Comparison of ENCODE assay signal across 26 cellular contexts in the genomic region with DNA sequence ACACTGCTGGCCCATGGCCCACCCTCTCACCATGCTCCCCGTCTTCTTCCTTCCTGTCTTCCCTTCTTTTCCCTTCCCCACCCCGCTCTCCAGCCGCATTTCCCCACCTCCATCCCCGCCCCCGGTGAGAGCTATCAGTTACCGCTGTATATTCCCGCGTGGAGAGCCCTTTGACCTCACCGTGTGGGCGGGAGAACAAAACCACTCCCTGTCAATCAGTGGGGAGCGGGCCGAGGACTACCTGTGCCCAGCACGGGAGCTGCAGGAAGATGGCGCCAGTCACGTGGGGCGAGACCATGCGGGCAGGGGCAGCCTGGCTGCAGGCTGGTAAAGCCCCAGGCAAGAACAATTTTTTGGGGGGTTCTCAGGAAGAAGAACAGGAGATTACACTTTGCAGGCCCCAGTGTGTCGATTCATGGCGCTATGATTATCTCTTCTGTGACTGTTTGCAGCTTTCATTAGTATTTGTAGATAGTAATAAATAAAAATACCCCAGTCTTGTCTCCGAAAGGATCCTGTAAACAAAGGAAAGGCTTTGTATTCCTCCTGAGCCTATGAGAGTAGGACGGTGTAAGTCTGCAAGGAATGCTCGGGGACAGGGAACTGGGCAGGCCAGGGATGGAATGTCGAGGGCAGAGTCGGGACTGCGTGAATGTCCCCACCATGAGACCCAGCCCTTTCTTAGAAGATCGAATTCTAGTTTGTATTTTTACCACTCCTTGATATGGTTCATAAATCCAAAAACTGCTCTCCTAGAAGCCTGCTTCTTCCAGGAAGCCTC. TPM values are rescaled to one million over a fixed set of nuclear protein-coding genes. Genes with fewer than 3 reads are reported as not detected.
DNase-seq lines count a peak whose midpoint lies in the region; ATAC-seq, FAIRE-seq and TF ChIP-seq lines count a peak whose summit lies in the region.
"Had no signal": no experiment of that assay in that cellular context is flagged by ENCODE, and none has a peak within 500 bp of the region (broad histone marks: within the 10 kb centered on the region; RNA-seq: fewer than 3 reads in every experiment).

No MANE protein-coding gene starts in this region.

- H3T11ph ChIP-seq in H9 (ENCODE audit: low read length), result no peak overlapping the region

- TF ChIP-seq POLR2A in H1 (IDR thresholded peaks at IDR 0.05; ENCODE audit: control extremely low read depth in 1 of 2, low read depth in 2 of 2, low read length in 2 of 2), result no peak

- H3K4me3 ChIP-seq in DOHH2 (ENCODE audit: low read length), result no peak overlapping the region
- no peak overlapping the region for H3K4me3 ChIP-seq in H1 (ENCODE audit: extremely low read depth in 1 of 4, insufficient read depth in 2 of 4, low read depth in 3 of 4, low read length in 4 of 4)
- H3K4me3 ChIP-seq in neural progenitor cell, result no peak overlapping the region
- H3K4me3 ChIP-seq: GM12878 had no signal

- no peaks in the 10 kb centered on the region for H3K9me3 ChIP-seq in DOHH2 (ENCODE audit: control insufficient read depth, insufficient read depth, low read length)
- H3K9me3 ChIP-seq in H9 (ENCODE audit: control insufficient read depth, low read depth, low read length), result no peaks in the 10 kb centered on the region
- H3K9me3 ChIP-seq in H1 (ENCODE audit: insufficient read depth in 2 of 2, low read depth in 1 of 2, low read length in 1 of 2), result no peaks in the 10 kb centered on the region
- H3K9me3 ChIP-seq in neural progenitor cell (ENCODE audit: low read depth), result no peaks in the 10 kb centered on the region
- H3K9me3 ChIP-seq: BE2C had no signal

- H3K27me3 Mint-ChIP-seq in H9 (ENCODE audit: low read depth) (peaks cover 54% of the 10 kb centered on the region), neural progenitor cell (ENCODE audit: insufficient read depth, low read depth) (peaks cover 2% of the 10 kb centered on the region)
- H3K27me3 Mint-ChIP-seq: CD4-positive, CD25-positive, alpha-beta regulatory T cell had no signal

- H2AFZ ChIP-seq in H9 (ENCODE audit: low read length) (no peak overlapping the region), H1 (ENCODE audit: low read length) (peak overlapping the region; percentile 26; the same call in 1 of the 2 replicates), neural progenitor cell (replicated peaks) (peak overlapping the region; percentile 82)

- TF ChIP-seq EP300 in H1 (IDR thresholded peaks at IDR 0.05; ENCODE audit: borderline replicate concordance in 1 of 2, low read depth in 2 of 2, low read length in 2 of 2), result no peak

- peak; percentile 23 to 28 for TF ChIP-seq RAD21 in H1 (IDR thresholded peaks at IDR 0.05 in 1 of 2, conservative IDR thresholded peaks at IDR 0.05 in 1 of 2; ENCODE audit: low read depth in 2 of 2, low read length in 2 of 2)

- H3K23ac ChIP-seq in H9 (ENCODE audit: insufficient read length, low read depth, low read length) (no peak overlapping the region), H1 (ENCODE audit: insufficient read length) (no peak overlapping the region)

- no peak overlapping the region for H3K14ac ChIP-seq in H9 (ENCODE audit: insufficient read depth, low read length)
- H3K14ac ChIP-seq in H1 (ENCODE audit: insufficient read length), result no peak overlapping the region

- H3K9me2 ChIP-seq in DOHH2 (replicated peaks; ENCODE audit: control insufficient read depth, low read length), result no peaks in the 10 kb centered on the region

- H3K79me2 ChIP-seq in DOHH2 (ENCODE audit: control insufficient read depth, low read length) (no peaks in the 10 kb centered on the region), H9 (ENCODE audit: insufficient read depth, low read length) (no peaks in the 10 kb centered on the region), H1 (ENCODE audit: control insufficient read depth in 1 of 2, insufficient read depth in 2 of 2, low read length in 2 of 2) (no peaks in the 10 kb centered on the region), neural progenitor cell (ENCODE audit: low read depth) (no peaks in the 10 kb centered on the region)

- no peak overlapping the region for H3K4ac ChIP-seq in H9 (ENCODE audit: low read depth, low read length)
- H3K4ac ChIP-seq in H1 (replicated peaks; ENCODE audit: insufficient read length, low read depth, low read length), result no peak overlapping the region

- H3K36me3 Mint-ChIP-seq in H9 (ENCODE audit: insufficient read depth in 1 of 3, low read depth in 3 of 3) (no peaks in the 10 kb centered on the region), neural progenitor cell (no peaks in the 10 kb centered on the region)
- H3K36me3 Mint-ChIP-seq: CD4-positive, CD25-positive, alpha-beta regulatory T cell; IgD-negative memory B cell had no signal

- H3K4me1 ChIP-seq in DOHH2 (ENCODE audit: control insufficient read depth, low read length) (peaks cover 8% of the 10 kb centered on the region), H9 (ENCODE audit: insufficient read depth, low read length) (no peaks in the 10 kb centered on the region), H1 (replicated peaks in 1 of 4; ENCODE audit: control insufficient read depth in 3 of 4, insufficient read depth in 4 of 4, low read length in 3 of 4) (peaks cover 0 to 3% (median 0%) of the 10 kb centered on the region in 4 experiments; a peak in 1 of 7 replicates), neural progenitor cell (no peaks in the 10 kb centered on the region)
- H3K4me1 ChIP-seq: BE2C had no signal

- H3K79me1 ChIP-seq in H9 (ENCODE audit: insufficient read depth, low read depth, low read length, poor library complexity, severe bottlenecking) (no peaks in the 10 kb centered on the region), H1 (ENCODE audit: low read depth, low read length) (no peaks in the 10 kb centered on the region)

- H2AK5ac ChIP-seq in H9 (ENCODE audit: insufficient read length, low read length), result no peak overlapping the region
- H2AK5ac ChIP-seq in H1 (ENCODE audit: low read depth, low read length), result no peak overlapping the region

- H3K23me2 ChIP-seq in H9 (ENCODE audit: insufficient read length, low read depth, low read length, poor library complexity, severe bottlenecking) (peaks cover 4% of the 10 kb centered on the region), H1 (ENCODE audit: low read depth, low read length) (no peaks in the 10 kb centered on the region)

- no peak for ATAC-seq in GM21786 (IDR thresholded peaks at IDR 0.05; ENCODE audit: unreplicated experiment)
- ATAC-seq: GM12878 had no signal

- H4K5ac ChIP-seq in H9 (ENCODE audit: insufficient read length, low read depth, low read length) (no peak overlapping the region), H1 (ENCODE audit: insufficient read length, low read depth, low read length) (no peak overlapping the region)

- FAIRE-seq in H1 (lab: Jason Lieb, UNC) (no peak), frontal cortex (lab: Jason Lieb, UNC) (no peak)
- FAIRE-seq: A204.1, GM12878, GM19239, HTR-8/SVneo had no signal

- no peak overlapping the region for H2BK15ac ChIP-seq in H9 (ENCODE audit: low read depth, low read length)
- no peak overlapping the region for H2BK15ac ChIP-seq in H1 (ENCODE audit: low read length)

- H2BK5ac ChIP-seq in H9 (ENCODE audit: insufficient read length, low read length), result no peak overlapping the region
- no peak overlapping the region for H2BK5ac ChIP-seq in H1 (ENCODE audit: low read depth, low read length)

- no peak overlapping the region; a peak in 1 of 7 replicates for H3K27ac Mint-ChIP-seq in H9
- H3K27ac Mint-ChIP-seq in neural progenitor cell, result no peak overlapping the region
- H3K27ac Mint-ChIP-seq: CD4-positive, CD25-positive, alpha-beta regulatory T cell; IgD-negative memory B cell had no signal

- H3K9me3 Mint-ChIP-seq in H9 (no peaks in the 10 kb centered on the region), neural progenitor cell (no peaks in the 10 kb centered on the region)

- H3K4me2 ChIP-seq in DOHH2 (ENCODE audit: low read length) (no peak overlapping the region), H9 (ENCODE audit: insufficient read depth, insufficient read length, low read length) (no peak overlapping the region), H1 (ENCODE audit: insufficient read depth in 1 of 2, low read depth in 2 of 2, low read length in 2 of 2) (no peak overlapping the region; a peak in 1 of 4 replicates), neural progenitor cell (no peak overlapping the region)

- no peaks in the 10 kb centered on the region for H3K36me3 ChIP-seq in DOHH2 (ENCODE audit: control insufficient read depth, low read length)
- H3K36me3 ChIP-seq in H1 (ENCODE audit: control insufficient read depth in 2 of 4, insufficient read depth in 4 of 4, low read length in 3 of 4), result no peaks in the 10 kb centered on the region
- H3K36me3 ChIP-seq in neural progenitor cell, result no peaks in the 10 kb centered on the region
- H3K36me3 ChIP-seq: BE2C had no signal

- H4K91ac ChIP-seq in H9 (ENCODE audit: insufficient read length, low read depth, low read length), result no peak overlapping the region
- no peak overlapping the region for H4K91ac ChIP-seq in H1 (replicated peaks; ENCODE audit: insufficient read length, low read length)

- H2BK12ac ChIP-seq in H9 (ENCODE audit: insufficient read length, low read depth, low read length) (no peak overlapping the region), H1 (ENCODE audit: low read depth, low read length) (no peak overlapping the region)

- H3K9ac ChIP-seq in H9 (ENCODE audit: extremely low read depth, insufficient read length, low read length), result no peak overlapping the region
- no peak overlapping the region for H3K9ac ChIP-seq in H1 (replicated peaks in 1 of 4; ENCODE audit: extremely low read depth in 1 of 4, low read depth in 3 of 4, low read length in 3 of 4)
- no peak overlapping the region for H3K9ac ChIP-seq in neural progenitor cell

- H2BK120ac ChIP-seq in H9 (ENCODE audit: low read depth, low read length, poor library complexity, severe bottlenecking) (no peak overlapping the region), H1 (replicated peaks; ENCODE audit: low read depth, low read length) (no peak overlapping the region)

- CTCF ChIA-PET in H1 (lab: Charles Lee; ENCODE audit: partially characterized antibody), result no interaction called here

- H3K4me3 Mint-ChIP-seq in H9, result no peak overlapping the region
- no peak overlapping the region for H3K4me3 Mint-ChIP-seq in neural progenitor cell
- H3K4me3 Mint-ChIP-seq: CD4-positive, CD25-positive, alpha-beta regulatory T cell; IgD-negative memory B cell had no signal

- H3K18ac ChIP-seq in H9 (ENCODE audit: insufficient read length, low read depth, low read length) (peak overlapping the region; percentile 64), H1 (ENCODE audit: extremely low read depth, low read length) (no peak overlapping the region)

- H2BK20ac ChIP-seq in H9 (ENCODE audit: low read depth, low read length, poor library complexity, severe bottlenecking) (no peak overlapping the region), H1 (ENCODE audit: low read length) (no peak overlapping the region)

- H3K27ac ChIP-seq in DOHH2 (ENCODE audit: low read depth, low read length) (no peak overlapping the region), H9 (ENCODE audit: insufficient read length, low read depth, low read length) (no peak overlapping the region), H1 (ENCODE audit: low read depth, low read length) (no peak overlapping the region), neural progenitor cell (no peak overlapping the region)

- DNase-seq in H9 (peak; percentile 65), H1 (ENCODE audit: low read depth in 1 of 2, low spot score in 2 of 2) (peak in 1 of 2 experiments; percentile 58), neural progenitor cell (ENCODE audit: low spot score) (no peak), DMS153 (lab: John Stamatoyannopoulos, UW) (no peak), frontal cortex (ENCODE audit: low spot score in 2 of 2) (no peak)
- DNase-seq: BE2C; CD4-positive, CD25-positive, alpha-beta regulatory T cell; COR-L47; DMS 273 treated with DMSO at 0.1 percent for 48 hours; MM.1S; NCI-H1092 treated with DMSO at 0.1 percent for 48 hours; NCI-H2081; NCI-H2171 treated with DMSO at 0.1 percent for 48 hours; NCI-H446; NCI-H526 treated with DMSO at 0.1 percent for 48 hours; OCI-M1; Right ventricle myocardium superior had no signal

- no peak overlapping the region for H4K8ac ChIP-seq in H9 (replicated peaks; ENCODE audit: insufficient read length, low read depth, low read length)
- peak overlapping the region; percentile 62; the same call in 1 of the 2 replicates for H4K8ac ChIP-seq in H1 (ENCODE audit: extremely low read depth, insufficient read depth, low read length)

- no peak overlapping the region for H3K56ac ChIP-seq in H9 (ENCODE audit: insufficient read length, low read depth, low read length)
- no peak overlapping the region for H3K56ac ChIP-seq in H1 (replicated peaks; ENCODE audit: insufficient read length, low read depth, low read length)

- no peaks in the 10 kb centered on the region for H3K27me3 ChIP-seq in DOHH2 (ENCODE audit: control insufficient read depth, low read length)
- no peaks in the 10 kb centered on the region for H3K27me3 ChIP-seq in H9 (ENCODE audit: insufficient read depth, low read length)
- H3K27me3 ChIP-seq in H1 (replicated peaks in 1 of 4; ENCODE audit: control insufficient read depth in 3 of 4, extremely low read depth in 1 of 4, insufficient read depth in 3 of 4, low read length in 3 of 4), result peaks cover 0 to 2% (median 0%) of the 10 kb centered on the region in 4 experiments; a peak in 1 of 7 replicates
- peaks cover 3% of the 10 kb centered on the region for H3K27me3 ChIP-seq in neural progenitor cell
- H3K27me3 ChIP-seq: BE2C had no signal

- TF ChIP-seq CTCF in DOHH2 (IDR thresholded peaks at IDR 0.05; ENCODE audit: low read depth, low read length, poor library complexity, severe bottlenecking), result peak; percentile 15
- TF ChIP-seq CTCF in H9 (conservative IDR thresholded peaks at IDR 0.05), result peak; percentile 20; the same call in 2 of the 3 replicates
- TF ChIP-seq CTCF in H1 (IDR thresholded peaks at IDR 0.05; ENCODE audit: control extremely low read depth in 1 of 3, insufficient read depth in 1 of 3, low read depth in 1 of 3, low read length in 3 of 3), result peak in 2 of 3 experiments; percentile 21 to 45; a peak in 2 of 4 replicates
- TF ChIP-seq CTCF in neural progenitor cell (IDR thresholded peaks at IDR 0.05), result no peak

- H4K20me1 ChIP-seq in DOHH2 (ENCODE audit: control insufficient read depth, insufficient read depth, low read depth, low read length), result no peaks in the 10 kb centered on the region
- no peaks in the 10 kb centered on the region for H4K20me1 ChIP-seq in H9 (ENCODE audit: control insufficient read depth, insufficient read depth, insufficient read length)
- H4K20me1 ChIP-seq in H1 (replicated peaks in 1 of 2; ENCODE audit: control insufficient read depth in 1 of 2, insufficient read depth in 2 of 2, low read length in 2 of 2), result no peaks in the 10 kb centered on the region
- H4K20me1 ChIP-seq in neural progenitor cell (ENCODE audit: low read depth), result no peaks in the 10 kb centered on the region

- H3F3A ChIP-seq in DOHH2 (ENCODE audit: control insufficient read depth, insufficient read depth), result no peaks in the 10 kb centered on the region
- H3F3A ChIP-seq in neural progenitor cell (ENCODE audit: low read depth), result no peaks in the 10 kb centered on the region

- POLR2A ChIA-PET in H1 (lab: Charles Lee; ENCODE audit: partially characterized antibody), result no interaction called here

- peaks cover 0 to 7% of the 10 kb centered on the region in 2 experiments; a peak in 2 of 4 replicates for H3K4me1 Mint-ChIP-seq in H9
- no peaks in the 10 kb centered on the region for H3K4me1 Mint-ChIP-seq in neural progenitor cell
- H3K4me1 Mint-ChIP-seq: CD4-positive, CD25-positive, alpha-beta regulatory T cell; IgD-negative memory B cell had no signal

- no CpG with 5 or more reads among the region's 26 CpGs for WGBS in H9 (ENCODE audit: extremely low coverage, insufficient read length, low lambda C conversion rate)
- 65% methylated on average over 18 of the region's 26 CpGs; no CpG with 5 or more reads in 1 of the 2 experiments for WGBS in H1 (ENCODE audit: extremely low coverage in 1 of 2, insufficient coverage in 1 of 2, insufficient read length in 1 of 2, insufficient replicate concordance in 2 of 2, low coverage in 1 of 2, low lambda C conversion rate in 2 of 2, missing lambda C conversion rate in 1 of 2), 2 experiments

RNA-seq across cellular contexts. Expression of a gene that starts 14.8 kb away (rescaled TPM):
- total RNA-seq in H9 (2021) (not detected in 2 replicates), neural progenitor cell (ENCODE audit: low replicate concordance) (0.09 TPM in 1 of 2 replicates, not detected in the other), frontal cortex (under 0.01 TPM)
- total RNA-seq in H1 (2021; fragmentation: NEBNext Ultra II Directional; extraction: Animal tissue kit (Norgen Biotek cat#: 25700)), result not detected in 2 replicates
- polyA plus RNA-seq in H1 (2011; rRNA removed), result 0.06 and 0.15 TPM in 2 replicates
- 0.19 TPM for polyA plus RNA-seq in H1 (2011; cell fraction: cytosol; rRNA removed)
- polyA plus RNA-seq in H1 (2011; cell fraction: nucleus; rRNA removed), result 0.10 TPM
- polyA plus RNA-seq in H1 (2012, experiment 1 of 2), result 0.12 TPM in 1 of 4 replicates, not detected in the others
- polyA plus RNA-seq in H1 (2012, experiment 2 of 2), result 0.07 TPM
- 0.08 TPM for polyA plus RNA-seq in H1 (2013, experiment 1 of 2)
- polyA plus RNA-seq in H1 (2013, experiment 2 of 2), result 0.07 TPM
- polyA minus RNA-seq in H1 (2011; rRNA and poly(A)+ RNA removed), result 0.25 and 0.32 TPM in 2 replicates
- not detected for polyA minus RNA-seq in H1 (2011; cell fraction: cytosol; rRNA and poly(A)+ RNA removed)
- not detected for polyA minus RNA-seq in H1 (2011; cell fraction: nucleus; rRNA and poly(A)+ RNA removed)
- total RNA-seq: CD4-positive, CD25-positive, alpha-beta regulatory T cell; H4; LHCN-M2; Right ventricle myocardium superior had no signal
- polyA plus RNA-seq: CD4-positive, CD25-positive, alpha-beta regulatory T cell; IgD-negative memory B cell had no signal
